Comparison of ENCODE assay signal across 6 cellular contexts in genomic region chr5:102578362-102578761, GRCh38.
"Had no signal": no experiment of that assay in that cellular context is flagged by ENCODE, and none has a peak within 500 bp of the region (broad histone marks: within the 10 kb centered on the region; RNA-seq: fewer than 3 reads in every experiment).

No MANE protein-coding gene starts in this region.

- H3K27ac ChIP-seq: HL-60, KMS-11 had no signal

- DNase-seq: IMR-90, KBM-7, KG1 had no signal

- H3K4me2 ChIP-seq: KMS-11 had no signal

- H3K4me3 ChIP-seq: K562 had no signal

- H3K9ac ChIP-seq: KMS-11 had no signal
